Comparison of ENCODE assay signal across 9 cellular contexts in genomic region chr7:74587435-74588126, GRCh38.
A peak's percentile ranks its signal among the peaks of the same experiment; 100 is the strongest.
DNase-seq lines count a peak whose midpoint lies in the region; ATAC-seq and TF ChIP-seq lines count a peak whose summit lies in the region.
"Had no signal": no experiment of that assay in that cellular context is flagged by ENCODE, and none has a peak within 500 bp of the region (broad histone marks: within the 10 kb centered on the region; RNA-seq: fewer than 3 reads in every experiment).

No MANE protein-coding gene starts in this region.

- peak overlapping the region; percentile 67 for H3K27ac Mint-ChIP-seq in Caco-2 (ENCODE audit: unreplicated experiment)
- H3K27ac Mint-ChIP-seq: natural killer cell treated with Interleukin-12 subunit alpha and Interleukin-12 subunit beta and Interleukin-15 and Interleukin-18, amount 100 ng/mL, for 72 hours had no signal

- no peaks in the 10 kb centered on the region for H3K27me3 Mint-ChIP-seq in Caco-2 (ENCODE audit: insufficient read depth, unreplicated experiment)
- H3K27me3 Mint-ChIP-seq: natural killer cell treated with Interleukin-12 subunit alpha and Interleukin-12 subunit beta and Interleukin-15 and Interleukin-18, amount 100 ng/mL, for 72 hours had no signal

- peaks cover 64% of the 10 kb centered on the region for H3K36me3 Mint-ChIP-seq in Caco-2 (ENCODE audit: insufficient read depth, unreplicated experiment)
- H3K36me3 Mint-ChIP-seq: natural killer cell treated with Interleukin-12 subunit alpha and Interleukin-12 subunit beta and Interleukin-15 and Interleukin-18, amount 100 ng/mL, for 72 hours had no signal

- H3K9ac ChIP-seq in skeletal muscle satellite cell (ENCODE audit: low read depth, low read length): peak overlapping the region; percentile 52

- intact Hi-C loops in Caco-2 (cut with micrococcal nuclease; ENCODE audit: unreplicated experiment): no loop called here

- H3K4me2 ChIP-seq in skeletal muscle satellite cell (ENCODE audit: low read length): peak overlapping the region; percentile 74

- peaks cover 31% of the 10 kb centered on the region for H3K4me1 Mint-ChIP-seq in Caco-2 (ENCODE audit: low read depth, unreplicated experiment)

- H3K9me3 ChIP-seq in Caco-2 (no peaks in the 10 kb centered on the region), skeletal muscle satellite cell (replicated peaks; ENCODE audit: low read length) (no peaks in the 10 kb centered on the region)

- H3K36me3 ChIP-seq in Caco-2 (ENCODE audit: control insufficient read depth, insufficient read depth, low read length): peaks cover 2% of the 10 kb centered on the region; the same call in 1 of the 2 replicates
- peaks cover 19% of the 10 kb centered on the region for H3K36me3 ChIP-seq in skeletal muscle satellite cell (ENCODE audit: insufficient read depth, low read length)

- in situ Hi-C loops in astrocyte of the cerebellum (cut with HindIII; ENCODE audit: low sequenced_read_pairs): no loop called here
- in situ Hi-C loops in G401 (cut with HindIII; ENCODE audit: low sequenced_read_pairs): no loop called here

- peak; percentile 85 for ATAC-seq in GM19455 (IDR thresholded peaks at IDR 0.05; ENCODE audit: unreplicated experiment)

- H3K4me3 Mint-ChIP-seq in Caco-2 (ENCODE audit: unreplicated experiment): no peak overlapping the region
- H3K4me3 Mint-ChIP-seq: natural killer cell treated with Interleukin-12 subunit alpha and Interleukin-12 subunit beta and Interleukin-15 and Interleukin-18, amount 100 ng/mL, for 72 hours had no signal

- CTCF ChIA-PET in Caco-2 (lab: Charles Lee): no interaction called here

- POLR2A ChIA-PET in Caco-2 (lab: Charles Lee): no interaction called here

- BruUV-seq in Caco-2 (replicated peaks; lab: Mats Ljungman, UMichigan): no TSS peak

- DNase-seq in Caco-2 (no peak), HT1080 (ENCODE audit: low read depth) (peak; percentile 96), astrocyte of the cerebellum (ENCODE audit: low read depth) (peak; percentile 58), iPS DF 19.7 (ENCODE audit: low read depth, low spot score) (peak; percentile 50), AML-193 (lab: John Stamatoyannopoulos, UW) (no peak), G401 (ENCODE audit: low spot score) (no peak)

- no peak for TF ChIP-seq CTCF in Caco-2 (IDR thresholded peaks at IDR 0.05; ENCODE audit: insufficient read depth in 1 of 2, low read depth in 1 of 2, low read length in 1 of 2, severe bottlenecking in 1 of 2, unreplicated experiment in 1 of 2)
- TF ChIP-seq CTCF in astrocyte of the cerebellum (IDR thresholded peaks at IDR 0.05; ENCODE audit: low read depth, low read length, missing control alignments): no peak

- H3K4me3 ChIP-seq in Caco-2 (ENCODE audit: low read depth, low read length): no peak overlapping the region
- H3K4me3 ChIP-seq in astrocyte of the cerebellum (ENCODE audit: low read depth, low read length): no peak overlapping the region
- no peak overlapping the region for H3K4me3 ChIP-seq in skeletal muscle satellite cell (ENCODE audit: low read length)

- H3K4me1 ChIP-seq in Caco-2: peaks cover 22% of the 10 kb centered on the region
- H3K4me1 ChIP-seq in skeletal muscle satellite cell (ENCODE audit: control insufficient read depth, insufficient read depth, low read length): peaks cover 16% of the 10 kb centered on the region

- H3K27me3 ChIP-seq in Caco-2 (replicated peaks; ENCODE audit: control insufficient read depth, insufficient read depth, low read length) (no peaks in the 10 kb centered on the region), skeletal muscle satellite cell (ENCODE audit: control insufficient read depth, insufficient read depth, low read length) (no peaks in the 10 kb centered on the region)

- no peaks in the 10 kb centered on the region for H3K9me3 Mint-ChIP-seq in Caco-2 (ENCODE audit: unreplicated experiment)
- H3K9me3 Mint-ChIP-seq: natural killer cell treated with Interleukin-12 subunit alpha and Interleukin-12 subunit beta and Interleukin-15 and Interleukin-18, amount 100 ng/mL, for 72 hours had no signal

Comparison
In these comparisons a context has a peak if more than half of its experiments do, and no peak if none do; other contexts are left out.
1. DNase-seq: peak in HT1080 (single experiment), astrocyte of the cerebellum (single experiment) and iPS DF 19.7 (single experiment); none in Caco-2 (0 of 2), AML-193 (0 of 2) and G401 (single experiment).